Comparison of ENCODE assay signal across 9 cellular contexts in genomic region chr6:88641178-88641903, GRCh38.
DNase-seq lines count a peak whose midpoint lies in the region; ATAC-seq lines count a peak whose summit lies in the region.
"Had no signal": no experiment of that assay in that cellular context is flagged by ENCODE, and none has a peak within 500 bp of the region (broad histone marks: within the 10 kb centered on the region; RNA-seq: fewer than 3 reads in every experiment).

No MANE protein-coding gene starts in this region.

- H3K9me3 Mint-ChIP-seq in memory B cell = no peaks in the 10 kb centered on the region

- H3K27ac Mint-ChIP-seq in memory B cell = peak overlapping the region; percentile 91

- no peaks in the 10 kb centered on the region for H3K27me3 Mint-ChIP-seq in memory B cell

- peaks cover 17% of the 10 kb centered on the region for H3K4me1 Mint-ChIP-seq in memory B cell

- peaks cover 3% of the 10 kb centered on the region for H3K36me3 Mint-ChIP-seq in memory B cell

- no peak for DNase-seq in memory B cell (ENCODE audit: low spot score in 2 of 2)
- DNase-seq in occipital lobe (lab: John Stamatoyannopoulos, UW) = no peak
- DNase-seq in hippocampal formation (lab: John Stamatoyannopoulos, UW) = no peak
- DNase-seq in effector CD8-positive, alpha-beta T cell (lab: John Stamatoyannopoulos, UW) = no peak
- no peak for DNase-seq in activated CD4-positive, alpha-beta T cell treated with anti-CD3 and anti-CD28 coated beads for 1 hour
- DNase-seq: NCI-H2029 had no signal

- peak overlapping the region; percentile 56 for H3K4me3 Mint-ChIP-seq in memory B cell

- ATAC-seq in GM18861 (IDR thresholded peaks at IDR 0.05; ENCODE audit: unreplicated experiment) = peak; percentile 93
- ATAC-seq in GM21717 (IDR thresholded peaks at IDR 0.05; ENCODE audit: unreplicated experiment) = peak; percentile 99
- peak; percentile 93 for ATAC-seq in HG03469 (IDR thresholded peaks at IDR 0.05; ENCODE audit: unreplicated experiment)
- peak; percentile 86 for ATAC-seq in memory B cell (ENCODE audit: low read depth)
